19 cellular contexts compared by ENCODE assay signal in the genomic region with DNA sequence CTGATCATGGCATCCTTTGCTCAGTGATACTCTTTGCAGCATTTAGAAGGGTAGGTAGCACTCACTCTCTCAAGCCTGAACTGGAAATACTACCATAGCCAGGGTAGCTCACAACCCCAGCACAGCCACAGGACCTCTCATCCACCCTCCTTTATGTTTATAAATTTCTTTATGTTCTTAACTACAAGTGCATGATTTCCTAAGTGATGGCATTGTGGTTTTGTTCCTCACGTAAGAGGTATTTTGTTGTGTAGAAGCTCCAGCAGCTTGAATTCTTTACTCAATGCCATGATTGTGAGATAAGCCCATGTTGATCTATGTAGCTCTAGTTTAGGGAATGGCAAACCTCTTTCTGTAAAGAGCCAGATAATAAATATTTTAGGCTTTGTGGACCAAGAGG. TPM values are rescaled to one million over a fixed set of nuclear protein-coding genes. Genes with fewer than 3 reads are reported as not detected.
DNase-seq lines count a peak whose midpoint lies in the region; ATAC-seq, FAIRE-seq and TF ChIP-seq lines count a peak whose summit lies in the region.
"Had no signal": no experiment of that assay in that cellular context is flagged by ENCODE, and none has a peak within 500 bp of the region (broad histone marks: within the 10 kb centered on the region; RNA-seq: fewer than 3 reads in every experiment).

No MANE protein-coding gene starts in this region.

- TF ChIP-seq POLR2A in stomach (IDR thresholded peaks at IDR 0.05) (no peak), testis (IDR thresholded peaks at IDR 0.05) (no peak)

- no peak overlapping the region for H3K27ac Mint-ChIP-seq in GM23338

- H4K20me1 ChIP-seq in GM23338 (replicated peaks; ENCODE audit: insufficient read depth): no peaks in the 10 kb centered on the region

- H3K27me3 ChIP-seq in stomach (no peaks in the 10 kb centered on the region), GM23338 (ENCODE audit: insufficient read depth) (no peaks in the 10 kb centered on the region), testis (no peaks in the 10 kb centered on the region)
- H3K27me3 ChIP-seq: ovary had no signal

- peaks cover 14% of the 10 kb centered on the region for H3K4me1 Mint-ChIP-seq in GM23338

- H3K27me3 Mint-ChIP-seq in GM23338 (ENCODE audit: insufficient read depth, low read depth, poor library complexity): no peaks in the 10 kb centered on the region

- no peaks in the 10 kb centered on the region for H3K9me3 ChIP-seq in stomach
- no peaks in the 10 kb centered on the region for H3K9me3 ChIP-seq in testis
- H3K9me3 ChIP-seq: ovary had no signal

- H3K36me3 Mint-ChIP-seq in GM23338 (ENCODE audit: low read depth): peaks cover 12% of the 10 kb centered on the region
- H3K36me3 Mint-ChIP-seq: CD8-positive, alpha-beta memory T cell had no signal

- H2AFZ ChIP-seq in GM23338: no peak overlapping the region

- no peaks in the 10 kb centered on the region for H3K79me2 ChIP-seq in GM23338 (replicated peaks; ENCODE audit: insufficient read depth)

- H3K4me2 ChIP-seq in GM23338: no peak overlapping the region

- no peak for ATAC-seq in GM23338

- DNase-seq in ELR (ENCODE audit: low read depth) (peak; percentile 88), OCI-M1 (lab: John Stamatoyannopoulos, UW) (peak; percentile 22), fibroblast of mammary gland (ENCODE audit: low read depth) (peak; percentile 19), stomach (no peak), frontal cortex (ENCODE audit: low spot score in 2 of 2) (no peak), GM23338 (ENCODE audit: low spot score) (no peak), testis (no peak)
- DNase-seq: activated gamma-delta T cell treated with Interleukin-2 at 50 U/mL for 16 hours; effector CD8-positive, alpha-beta T cell; GDM1; NCI-H1436; NCI-H446; ovary; stimulated activated CD4-positive, alpha-beta T cell treated with anti-CD3 and anti-CD28 coated beads, Interleukin-15, amount 100 ng/mL, for 24 hours; substantia nigra had no signal

- H3K4me3 ChIP-seq in fibroblast of mammary gland (ENCODE audit: control insufficient read depth, low read depth, low read length): no peak overlapping the region
- H3K4me3 ChIP-seq in stomach: no peak overlapping the region
- no peak overlapping the region for H3K4me3 ChIP-seq in GM23338
- no peak overlapping the region for H3K4me3 ChIP-seq in testis
- H3K4me3 ChIP-seq: ovary, SK-N-MC had no signal

- H3K4me1 ChIP-seq in stomach (peaks cover 11 to 24% (median 19%) of the 10 kb centered on the region in 4 donors), GM23338 (ENCODE audit: insufficient read depth) (peaks cover 11% of the 10 kb centered on the region), testis (no peaks in the 10 kb centered on the region)

- peaks cover 23% of the 10 kb centered on the region for H3K9me3 Mint-ChIP-seq in GM23338
- H3K9me3 Mint-ChIP-seq: CD8-positive, alpha-beta memory T cell had no signal

- H3F3A ChIP-seq in GM23338 (replicated peaks; ENCODE audit: low read depth): peaks cover 5% of the 10 kb centered on the region; the same call in 1 of the 2 replicates

- no peak overlapping the region for H3K4me3 Mint-ChIP-seq in GM23338

- H3K27ac ChIP-seq in stomach (peak overlapping the region in 4 of 5 donors; percentile 9 to 57 (median 44)), GM23338 (ENCODE audit: low read depth) (no peak overlapping the region), testis (no peak overlapping the region)
- H3K27ac ChIP-seq: ovary, SK-N-MC had no signal

- intact Hi-C loops in stomach (cut with DNase I; ENCODE audit: low total_unique reads): loop anchor here (5.0 kb wide), 3 partner anchors 67 to 147 kb away; no protein-coding TSS in a partner anchor
- intact Hi-C loops in testis (cut with DNase I; ENCODE audit: low total_unique reads): no loop called here

- no peak for FAIRE-seq in frontal cortex (lab: Jason Lieb, UNC)
- FAIRE-seq: islet of Langerhans had no signal

- no peak for TF ChIP-seq CTCF in fibroblast of mammary gland (conservative IDR thresholded peaks at IDR 0.05; ENCODE audit: control insufficient read depth, insufficient read depth, low read depth, low read length)
- no peak for TF ChIP-seq CTCF in stomach (IDR thresholded peaks at IDR 0.05)
- no peak for TF ChIP-seq CTCF in GM23338 (conservative IDR thresholded peaks at IDR 0.05; ENCODE audit: low read depth in 2 of 2)
- no peak for TF ChIP-seq CTCF in testis (IDR thresholded peaks at IDR 0.05)

- no peaks in the 10 kb centered on the region for H3K9me2 ChIP-seq in GM23338 (ENCODE audit: insufficient read depth)

- 25 to 68% (median 44%) methylated on average over 1 of the region's 1 CpG for WGBS in stomach, 5 donors
- WGBS in testis, 2 donors: 63 to 92% methylated on average over 1 of the region's 1 CpG

- H3K36me3 ChIP-seq in stomach (no peaks in the 10 kb centered on the region), GM23338 (ENCODE audit: insufficient read depth) (no peaks in the 10 kb centered on the region; the same call in 1 of the 2 replicates), testis (ENCODE audit: low read depth, missing control alignments) (no peaks in the 10 kb centered on the region)
- H3K36me3 ChIP-seq: ovary had no signal

- no peak for TF ChIP-seq EP300 in stomach (IDR thresholded peaks at IDR 0.05)

TF ChIP-seq in GM23338, 12 proteins besides CTCF, POLR2A, EP300 and RAD21:
- TF ChIP-seq CREB1 (CRISPR knock-in tag; IDR thresholded peaks at IDR 0.05; ENCODE audit: low read depth): no peak
- TF ChIP-seq, protein P1, sequence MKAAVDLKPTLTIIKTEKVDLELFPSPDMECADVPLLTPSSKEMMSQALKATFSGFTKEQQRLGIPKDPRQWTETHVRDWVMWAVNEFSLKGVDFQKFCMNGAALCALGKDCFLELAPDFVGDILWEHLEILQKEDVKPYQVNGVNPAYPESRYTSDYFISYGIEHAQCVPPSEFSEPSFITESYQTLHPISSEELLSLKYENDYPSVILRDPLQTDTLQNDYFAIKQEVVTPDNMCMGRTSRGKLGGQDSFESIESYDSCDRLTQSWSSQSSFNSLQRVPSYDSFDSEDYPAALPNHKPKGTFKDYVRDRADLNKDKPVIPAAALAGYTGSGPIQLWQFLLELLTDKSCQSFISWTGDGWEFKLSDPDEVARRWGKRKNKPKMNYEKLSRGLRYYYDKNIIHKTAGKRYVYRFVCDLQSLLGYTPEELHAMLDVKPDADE (IDR thresholded peaks at IDR 0.05): no peak
- no peak for TF ChIP-seq ZNF114 (CRISPR knock-in tag; IDR thresholded peaks at IDR 0.05)
- no peak for TF ChIP-seq JUNB (IDR thresholded peaks at IDR 0.05; ENCODE audit: unreplicated experiment)
- TF ChIP-seq EZH2 (IDR thresholded peaks at IDR 0.05; ENCODE audit: low read depth, unreplicated experiment): no peak
- TF ChIP-seq STAT1 (IDR thresholded peaks at IDR 0.05; ENCODE audit: unreplicated experiment): no peak

RNA-seq across cellular contexts. Expression of a gene that starts 7.9 kb away (rescaled TPM):
- total RNA-seq in stomach (not detected), frontal cortex (not detected), testis (1 to 10 TPM in 1 of 2 donors, under 1 TPM in 1; 0.50 to 1.1 TPM)
- polyA plus RNA-seq in stomach (not detected), GM23338 (2016; fragmentation: Nextera tagmentation; extraction: Ambion mirVana) (0.16 TPM in 1 of 2 replicates, not detected in the other), testis (ENCODE audit: insufficient read depth, low read depth, low replicate concordance) (2.0 TPM)
- 0.97 TPM in 1 of 2 replicates, not detected in the other for total RNA-seq in GM23338 (2014; rRNA removed; shearing (Covaris generic))
- total RNA-seq: CD8-positive, alpha-beta memory T cell; glomerular endothelial cell; ovary had no signal
- polyA plus RNA-seq: CD8-positive, alpha-beta memory T cell; ovary had no signal

RNA-seq across cellular contexts. Expression of a gene that starts 25.2 kb away (rescaled TPM):
- total RNA-seq in stomach (100 to 1,000 TPM in 2 of 5 donors, 10 to 100 TPM in 2, under 1 TPM in 1; 0.58 to 275 (median 22.4) TPM), frontal cortex (0.41 TPM), testis (under 1 TPM; 0.31 to 0.43 TPM)
- polyA plus RNA-seq in stomach (1,000 to 10,000 TPM in 1 of 3 donors, 100 to 1,000 TPM in 1, 1 to 10 TPM in 1; 8.1 to 1,112 (median 398) TPM), GM23338 (2016; fragmentation: Nextera tagmentation; extraction: Ambion mirVana) (0.73 and 0.89 TPM in 2 replicates), testis (ENCODE audit: insufficient read depth, low read depth, low replicate concordance) (7.8 TPM)
- total RNA-seq in GM23338 (2014; rRNA removed; shearing (Covaris generic)): 1.3 and 3.5 TPM in 2 replicates
- total RNA-seq: CD8-positive, alpha-beta memory T cell; glomerular endothelial cell had no signal
- polyA plus RNA-seq: CD8-positive, alpha-beta memory T cell had no signal

Comparison
In these comparisons a context has a peak if more than half of its experiments do, and no peak if none do; other contexts are left out.
1. DNase-seq: peak in ELR (single experiment), OCI-M1 (single experiment) and fibroblast of mammary gland (single experiment); none in stomach (single experiment), frontal cortex (0 of 2), GM23338 (single experiment) and testis (single experiment).
2. H3K27ac ChIP-seq: peak in stomach (4 of 5); none in GM23338 (single experiment) and testis (0 of 2).